8 cellular contexts compared by ENCODE assay signal in the genomic region with DNA sequence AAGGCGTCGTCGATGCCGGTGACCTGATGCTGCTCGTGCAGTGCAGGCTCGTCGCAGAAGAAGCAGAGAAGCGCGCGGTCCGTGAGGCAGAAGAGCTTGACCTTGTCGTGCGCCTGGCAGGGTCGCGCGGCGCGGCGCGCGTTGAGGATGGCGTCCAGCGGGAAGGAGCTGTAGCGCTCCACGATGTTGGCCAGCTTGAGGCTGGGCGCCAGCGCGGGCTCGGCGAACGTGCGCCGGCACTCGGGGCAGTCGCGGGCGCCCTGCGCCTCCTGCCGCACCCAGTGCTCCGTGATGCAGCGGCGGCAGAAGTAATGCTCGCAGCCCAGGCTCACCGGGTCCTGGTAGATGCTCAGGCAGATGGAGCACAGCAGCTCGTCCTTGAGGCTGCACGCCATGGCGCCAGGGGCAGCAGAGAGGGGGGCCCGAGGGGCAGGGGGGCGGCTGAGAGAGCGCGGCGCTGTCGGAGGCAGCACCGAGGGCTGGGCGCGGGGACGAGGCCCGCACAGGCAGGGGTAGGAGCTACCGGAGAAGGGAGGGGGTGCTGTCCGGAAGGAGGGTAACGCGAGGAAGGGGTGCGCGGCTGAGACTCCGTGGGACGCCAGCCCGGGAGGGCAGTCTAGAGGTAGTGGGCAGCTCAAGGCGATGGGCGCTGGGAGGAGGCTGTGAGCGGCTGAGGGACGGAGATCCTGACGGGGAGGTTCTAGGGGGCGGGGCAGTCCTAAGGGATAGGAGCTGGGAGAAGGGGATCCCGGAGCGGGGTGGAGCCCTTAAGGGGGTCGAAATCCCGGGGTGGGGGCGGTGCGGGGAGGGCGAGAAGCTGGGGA. TPM values are rescaled to one million over a fixed set of nuclear protein-coding genes. Genes with fewer than 3 reads are reported as not detected.
DNase-seq lines count a peak whose midpoint lies in the region; ATAC-seq and TF ChIP-seq lines count a peak whose summit lies in the region.

No MANE protein-coding gene starts in this region.

- H3K36me3 ChIP-seq in Loucy (ENCODE audit: insufficient read depth, low read length) (no peaks in the 10 kb centered on the region), ectodermal cell (ENCODE audit: control insufficient read depth, insufficient read depth, low read length) (no peaks in the 10 kb centered on the region), mesodermal cell (ENCODE audit: control insufficient read depth, insufficient read depth, low read length) (peaks cover 6% of the 10 kb centered on the region)

- peak overlapping the region; percentile 89 for H3K4me3 Mint-ChIP-seq in activated B cell treated with CpG ODN at 0.5 μM for 24 hours
- peak overlapping the region; percentile 85 for H3K4me3 Mint-ChIP-seq in stimulated activated naive CD8-positive, alpha-beta T cell treated with anti-CD3 and anti-CD28 coated beads, Interleukin-15, Interleukin-2, amounts not matched to agents 100 ng/mL and 50 ng/mL, for 24 hours

- ATAC-seq in GM21717 (IDR thresholded peaks at IDR 0.05; ENCODE audit: unreplicated experiment) (peak; percentile 32), activated B cell treated with CpG ODN at 0.5 μM for 24 hours (ENCODE audit: low read depth) (peak; percentile 21), GM18870 (IDR thresholded peaks at IDR 0.05; ENCODE audit: unreplicated experiment) (no peak)

- intact Hi-C loops in activated B cell treated with CpG ODN at 0.5 μM for 24 hours (cut with micrococcal nuclease) = loop anchor here (2.0 to 5.0 kb wide), 3 partner anchors 76 to 364 kb away; a partner anchor contains a TSS

- WGBS in ectodermal cell, 2 experiments = 1% methylated on average over 80 of the region's 80 CpGs
- WGBS in mesodermal cell (ENCODE audit: insufficient coverage in 2 of 2), 2 experiments = 1% methylated on average over 59 to 73 of the region's 80 CpGs

- H3K9me3 ChIP-seq in Loucy (ENCODE audit: insufficient read depth, low read depth, low read length) = no peaks in the 10 kb centered on the region
- H3K9me3 ChIP-seq in ectodermal cell (ENCODE audit: control insufficient read depth, low read length) = no peaks in the 10 kb centered on the region
- no peaks in the 10 kb centered on the region for H3K9me3 ChIP-seq in mesodermal cell (ENCODE audit: control insufficient read depth, low read length)

- peaks cover 9% of the 10 kb centered on the region for H3K27me3 Mint-ChIP-seq in activated B cell treated with CpG ODN at 0.5 μM for 24 hours
- H3K27me3 Mint-ChIP-seq in stimulated activated naive CD8-positive, alpha-beta T cell treated with anti-CD3 and anti-CD28 coated beads, Interleukin-15, Interleukin-2, amounts not matched to agents 100 ng/mL and 50 ng/mL, for 24 hours = peaks cover 10% of the 10 kb centered on the region

- H3K9me2 ChIP-seq in Loucy (replicated peaks; ENCODE audit: low read depth, low read length) = no peaks in the 10 kb centered on the region

- peak overlapping the region; percentile 85 for H3K4me2 ChIP-seq in Loucy (ENCODE audit: low read depth, low read length, poor library complexity, severe bottlenecking)

- H4K20me1 ChIP-seq in Loucy (ENCODE audit: insufficient read depth, low read length, poor library complexity, severe bottlenecking) = peaks cover 6% of the 10 kb centered on the region

- no peaks in the 10 kb centered on the region for H3K27me3 ChIP-seq in Loucy (ENCODE audit: insufficient read depth, low read length, poor library complexity, severe bottlenecking)
- peaks cover 15% of the 10 kb centered on the region for H3K27me3 ChIP-seq in ectodermal cell (ENCODE audit: control insufficient read depth, insufficient read depth, low read length, poor library complexity, severe bottlenecking)

- no peak overlapping the region for H3K27ac ChIP-seq in ectodermal cell (ENCODE audit: insufficient read depth, low read depth, low read length, poor library complexity, severe bottlenecking)
- no peak overlapping the region for H3K27ac ChIP-seq in mesodermal cell (ENCODE audit: low read depth, low read length, severe bottlenecking)

- H3K4me3 ChIP-seq in Loucy (ENCODE audit: low read length, poor library complexity, severe bottlenecking) = peak overlapping the region; percentile 85
- peak overlapping the region; percentile 66 for H3K4me3 ChIP-seq in ectodermal cell (ENCODE audit: insufficient read depth, low read depth, low read length)
- H3K4me3 ChIP-seq in mesodermal cell (ENCODE audit: extremely low read depth, insufficient read depth, low read length, poor library complexity, severe bottlenecking) = peak overlapping the region; percentile 74

- H3K36me3 Mint-ChIP-seq in activated B cell treated with CpG ODN at 0.5 μM for 24 hours (ENCODE audit: low read depth) = peaks cover 3% of the 10 kb centered on the region
- no peaks in the 10 kb centered on the region for H3K36me3 Mint-ChIP-seq in stimulated activated naive CD8-positive, alpha-beta T cell treated with anti-CD3 and anti-CD28 coated beads, Interleukin-15, Interleukin-2, amounts not matched to agents 100 ng/mL and 50 ng/mL, for 24 hours (ENCODE audit: low read depth)

- H2AFZ ChIP-seq in Loucy (ENCODE audit: low read length) = peak overlapping the region; percentile 83

- DNase-seq in DMS53 (lab: John Stamatoyannopoulos, UW) (peak; percentile 82), activated B cell treated with CpG ODN at 0.5 μM for 24 hours (peak; percentile 65)

- peaks cover 21% of the 10 kb centered on the region for H3K4me1 Mint-ChIP-seq in activated B cell treated with CpG ODN at 0.5 μM for 24 hours
- H3K4me1 Mint-ChIP-seq in stimulated activated naive CD8-positive, alpha-beta T cell treated with anti-CD3 and anti-CD28 coated beads, Interleukin-15, Interleukin-2, amounts not matched to agents 100 ng/mL and 50 ng/mL, for 24 hours (ENCODE audit: low read depth) = peaks cover 12% of the 10 kb centered on the region

- H3K79me2 ChIP-seq in Loucy (ENCODE audit: insufficient read depth, low read length) = no peaks in the 10 kb centered on the region

- peak overlapping the region; percentile 79 for H3K27ac Mint-ChIP-seq in activated B cell treated with CpG ODN at 0.5 μM for 24 hours
- H3K27ac Mint-ChIP-seq in stimulated activated naive CD8-positive, alpha-beta T cell treated with anti-CD3 and anti-CD28 coated beads, Interleukin-15, Interleukin-2, amounts not matched to agents 100 ng/mL and 50 ng/mL, for 24 hours = no peak overlapping the region

- no peaks in the 10 kb centered on the region for H3K9me3 Mint-ChIP-seq in activated B cell treated with CpG ODN at 0.5 μM for 24 hours
- H3K9me3 Mint-ChIP-seq in stimulated activated naive CD8-positive, alpha-beta T cell treated with anti-CD3 and anti-CD28 coated beads, Interleukin-15, Interleukin-2, amounts not matched to agents 100 ng/mL and 50 ng/mL, for 24 hours = no peaks in the 10 kb centered on the region

- H3K9ac ChIP-seq in Loucy (ENCODE audit: low read depth, low read length, poor library complexity, severe bottlenecking) = peak overlapping the region; percentile 67

- TF ChIP-seq CTCF in Loucy (conservative IDR thresholded peaks at IDR 0.05; ENCODE audit: low read length) (peak; percentile 25; the same call in 1 of the 2 replicates), activated B cell treated with CpG ODN at 0.5 μM for 24 hours (IDR thresholded peaks at IDR 0.05) (no peak)

- no peaks in the 10 kb centered on the region for H3F3A ChIP-seq in Loucy (ENCODE audit: low read depth)

- CTCF ChIA-PET in activated B cell treated with CpG ODN at 0.5 μM for 24 hours (lab: Charles Lee) = interaction anchor here (1.1 to 2.2 kb wide), 3 partner anchors 13 to 114 kb away, joined by 3 to 9 read pairs (median 4); no protein-coding TSS in a partner anchor

- POLR2A ChIA-PET in activated B cell treated with CpG ODN at 0.5 μM for 24 hours (lab: Charles Lee) = interaction anchor here (0.6 to 2.6 kb wide), 10 partner anchors 18 to 1392 kb away, joined by 3 to 54 read pairs (median 4); a partner anchor contains a TSS

- H3K4me1 ChIP-seq in Loucy (ENCODE audit: insufficient read depth, low read length, poor library complexity, severe bottlenecking) (peaks cover 31% of the 10 kb centered on the region), ectodermal cell (ENCODE audit: control insufficient read depth, insufficient read depth, low read length) (peaks cover 11% of the 10 kb centered on the region), mesodermal cell (ENCODE audit: control insufficient read depth, insufficient read depth, low read length, poor library complexity, severe bottlenecking) (peaks cover 14% of the 10 kb centered on the region)

RNA-seq across cellular contexts. Expression of a gene that starts 0.6 kb away (rescaled TPM):
- 10.1 and 10.9 TPM in 2 replicates for total RNA-seq in activated B cell treated with CpG ODN at 0.5 μM for 24 hours
- polyA plus RNA-seq in ectodermal cell (2013, experiment 1 of 4) = 4.8 TPM
- polyA plus RNA-seq in ectodermal cell (2013, experiment 2 of 4) = 4.7 TPM
- polyA plus RNA-seq in ectodermal cell (2013, experiment 3 of 4) = 5.6 TPM
- polyA plus RNA-seq in ectodermal cell (2013, experiment 4 of 4) = 4.0 TPM
- polyA plus RNA-seq in mesodermal cell (2013, experiment 1 of 2) = 8.0 TPM
- 7.7 TPM for polyA plus RNA-seq in mesodermal cell (2013, experiment 2 of 2)
